In the genomic region with DNA sequence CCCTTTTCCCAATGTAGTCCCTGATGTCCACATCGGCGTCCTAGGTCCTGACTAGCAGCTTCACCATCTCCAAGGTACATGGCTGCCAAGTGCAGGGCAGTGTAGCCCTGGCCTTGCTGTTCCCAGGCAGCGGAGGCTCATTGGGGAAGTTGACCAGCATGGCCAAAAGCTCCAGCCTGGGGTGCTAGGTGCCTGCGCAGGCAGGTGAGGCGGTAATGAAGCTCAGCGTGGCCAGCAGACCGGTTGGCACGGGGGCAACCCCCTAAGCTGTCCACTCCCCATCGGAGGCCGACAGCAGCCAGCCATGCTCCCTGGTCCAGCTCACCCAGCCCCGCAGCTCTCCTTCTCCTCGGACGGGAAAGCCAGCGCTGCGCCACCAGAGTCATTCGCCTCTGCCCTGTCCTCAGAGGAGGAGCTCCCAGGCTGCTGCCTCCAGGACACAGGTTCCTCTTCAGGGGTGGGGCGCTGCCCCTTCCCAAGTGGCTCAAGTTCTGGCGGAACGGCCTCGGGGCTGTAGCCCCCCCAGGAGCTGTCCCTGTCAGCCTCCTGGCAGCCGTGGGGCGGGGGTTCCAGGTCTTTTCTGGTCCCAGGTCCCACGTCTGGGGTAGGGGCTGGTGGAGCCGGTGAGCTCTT, we compare ENCODE assay signal across 29 cellular contexts.
"Had no signal": no experiment of that assay in that cellular context is flagged by ENCODE, and none has a peak within 500 bp of the region (broad histone marks: within the 10 kb centered on the region; RNA-seq: fewer than 3 reads in every experiment).

No MANE protein-coding gene starts in this region.

- H3K4me3 Mint-ChIP-seq: immature natural killer cell; mesothelial cell of epicardium; naive B cell; natural killer cell treated with Interleukin-12 subunit alpha and Interleukin-12 subunit beta and Interleukin-15 and Interleukin-18, amount 100 ng/mL, for 72 hours; neural crest cell; stimulated activated effector memory CD8-positive, alpha-beta T cell treated with anti-CD3 and anti-CD28 coated beads, Interleukin-12 subunit alpha, Interleukin-12 subunit beta, amount 100 ng/mL, for 72 hours; type B pancreatic cell had no signal

- ATAC-seq: foreskin keratinocyte; gastroesophageal sphincter; left ventricle myocardium superior; mucosa of descending colon; natural killer cell treated with Interleukin-12 subunit alpha and Interleukin-12 subunit beta and Interleukin-15 and Interleukin-18, amount 100 ng/mL, for 72 hours; sciatic nerve; stimulated activated effector memory CD8-positive, alpha-beta T cell treated with anti-CD3 and anti-CD28 coated beads, Interleukin-12 subunit alpha, Interleukin-12 subunit beta, amount 100 ng/mL, for 72 hours; stimulated activated naive CD8-positive, alpha-beta T cell treated with anti-CD3 and anti-CD28 coated beads, Interleukin-15, Interleukin-2, amounts not matched to agents 100 U/mL and 50 U/mL, for 24 hours had no signal

- H3K27ac Mint-ChIP-seq: immature natural killer cell; mesothelial cell of epicardium; natural killer cell treated with Interleukin-12 subunit alpha and Interleukin-12 subunit beta and Interleukin-15 and Interleukin-18, amount 100 ng/mL, for 72 hours; progenitor cell of endocrine pancreas; stimulated activated effector memory CD8-positive, alpha-beta T cell treated with anti-CD3 and anti-CD28 coated beads, Interleukin-12 subunit alpha, Interleukin-12 subunit beta, amount 100 ng/mL, for 72 hours; type B pancreatic cell had no signal

- H3K36me3 Mint-ChIP-seq: immature natural killer cell; mesothelial cell of epicardium; naive B cell; natural killer cell treated with Interleukin-12 subunit alpha and Interleukin-12 subunit beta and Interleukin-15 and Interleukin-18, amount 100 ng/mL, for 72 hours; stimulated activated effector memory CD8-positive, alpha-beta T cell treated with anti-CD3 and anti-CD28 coated beads, Interleukin-12 subunit alpha, Interleukin-12 subunit beta, amount 100 ng/mL, for 72 hours; type B pancreatic cell had no signal

- DNase-seq: dermis blood vessel endothelial cell; effector memory CD4-positive, alpha-beta T cell; foreskin keratinocyte; glutamatergic neuron; hypothalamus; immature natural killer cell; islet precursor cell; left ventricle myocardium superior; mesenchymal stem cell; mucosa of descending colon; naive B cell; stimulated activated CD4-positive, alpha-beta T cell treated with anti-CD3 and anti-CD28 coated beads, Interleukin-2, amount 100 ng/mL, for 24 hours; stimulated activated CD4-positive, alpha-beta T cell treated with anti-CD3 and anti-CD28 coated beads, Interleukin-4, amount 100 ng/mL, for 24 hours; stimulated activated naive CD8-positive, alpha-beta T cell treated with anti-CD3 and anti-CD28 coated beads, Interleukin-15, Interleukin-2, amounts not matched to agents 100 U/mL and 50 U/mL, for 24 hours; substantia nigra; testis had no signal

- H3K9me3 Mint-ChIP-seq: type B pancreatic cell had no signal

- H3K27ac ChIP-seq: coronary artery, esophagus muscularis mucosa, foreskin keratinocyte, gastroesophageal sphincter, parathyroid adenoma, right atrium auricular region, testis, tibial artery had no signal

- H3K4me1 ChIP-seq: esophagus muscularis mucosa, foreskin keratinocyte, gastroesophageal sphincter, parathyroid adenoma, right atrium auricular region, testis, tibial artery had no signal

- H2AFZ ChIP-seq: parathyroid adenoma had no signal

- H3K4me1 Mint-ChIP-seq: immature natural killer cell; mesothelial cell of epicardium; naive B cell; neural crest cell; stimulated activated effector memory CD8-positive, alpha-beta T cell treated with anti-CD3 and anti-CD28 coated beads, Interleukin-12 subunit alpha, Interleukin-12 subunit beta, amount 100 ng/mL, for 72 hours had no signal

- H3K36me3 ChIP-seq: esophagus muscularis mucosa, gastroesophageal sphincter, right atrium auricular region, tibial artery had no signal

- H3K4me3 ChIP-seq: coronary artery, esophagus muscularis mucosa, gastroesophageal sphincter, mucosa of descending colon, right atrium auricular region, testis, tibial artery had no signal

- H3K9me3 ChIP-seq: esophagus muscularis mucosa, right atrium auricular region, testis had no signal

- H3K27me3 ChIP-seq: foreskin keratinocyte, right atrium auricular region, testis, tibial artery had no signal

- H3K9ac ChIP-seq: parathyroid adenoma had no signal

- H3K27me3 Mint-ChIP-seq: naive B cell; natural killer cell treated with Interleukin-12 subunit alpha and Interleukin-12 subunit beta and Interleukin-15 and Interleukin-18, amount 100 ng/mL, for 72 hours; progenitor cell of endocrine pancreas; type B pancreatic cell had no signal

- H3K79me2 ChIP-seq: parathyroid adenoma had no signal
